ENCODE assay signal across 8 cellular contexts in the genomic region with DNA sequence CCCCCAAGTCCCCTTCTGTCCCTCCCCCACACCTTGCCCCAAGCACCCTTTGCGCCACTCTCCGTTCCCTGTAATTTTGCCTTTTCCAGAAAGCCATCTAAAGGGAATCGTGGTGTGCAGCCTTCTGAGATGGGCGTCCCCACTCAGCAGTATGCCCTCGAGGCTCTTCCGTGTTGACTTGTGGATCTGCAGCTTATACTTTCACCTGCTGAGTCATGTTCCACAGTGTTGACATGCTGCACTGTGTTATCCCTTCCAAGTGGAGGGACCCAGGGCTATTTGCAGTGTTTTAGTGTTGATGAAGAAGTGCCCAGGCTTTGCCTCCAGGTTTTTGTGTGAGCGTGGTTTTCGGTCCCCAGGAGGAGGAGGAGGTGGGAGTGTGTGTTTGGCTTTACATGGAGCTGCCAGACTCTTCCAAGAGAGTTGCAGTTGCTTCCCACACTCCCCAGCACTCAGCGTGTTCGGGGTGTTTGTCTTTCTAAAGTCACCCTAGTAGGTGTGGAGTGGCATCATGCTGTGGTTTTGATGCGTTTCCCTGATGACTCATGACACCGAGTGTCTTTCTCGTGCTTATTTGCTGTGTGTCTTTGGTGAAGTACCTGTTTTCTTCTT. TPM values are rescaled to one million over a fixed set of nuclear protein-coding genes. Genes with fewer than 3 reads are reported as not detected.
DNase-seq lines count a peak whose midpoint lies in the region; ATAC-seq and TF ChIP-seq lines count a peak whose summit lies in the region.

No MANE protein-coding gene starts in this region.

- no peaks in the 10 kb centered on the region for H3K9me3 Mint-ChIP-seq in activated T-helper 2 cell treated with anti-CD3 and anti-CD28 coated beads, Interferon-gamma antibody, Interleukin-2, Interleukin-4, amounts not matched to agents 10 μg/mL and 5 μg/mL and 100 μg/mL, durations not matched to agents 14 hours and 24 hours and 36 hours
- no peaks in the 10 kb centered on the region for H3K9me3 Mint-ChIP-seq in natural killer cell

- no peak for TF ChIP-seq EP300 in gastroesophageal sphincter (IDR thresholded peaks at IDR 0.05)

- peak overlapping the region; percentile 80 for H3K4me2 ChIP-seq in BLaER1

- peaks cover 52% of the 10 kb centered on the region for H3K36me3 Mint-ChIP-seq in activated T-helper 2 cell treated with anti-CD3 and anti-CD28 coated beads, Interferon-gamma antibody, Interleukin-2, Interleukin-4, amounts not matched to agents 10 μg/mL and 5 μg/mL and 100 μg/mL, durations not matched to agents 14 hours and 24 hours and 36 hours (ENCODE audit: low read depth)
- H3K36me3 Mint-ChIP-seq in natural killer cell: no peaks in the 10 kb centered on the region

- peak overlapping the region; percentile 81 for H3K27ac Mint-ChIP-seq in activated T-helper 2 cell treated with anti-CD3 and anti-CD28 coated beads, Interferon-gamma antibody, Interleukin-2, Interleukin-4, amounts not matched to agents 10 μg/mL and 5 μg/mL and 100 μg/mL, durations not matched to agents 14 hours and 24 hours and 36 hours
- peak overlapping the region; percentile 90 to 96 for H3K27ac Mint-ChIP-seq in natural killer cell

- H3K27me3 Mint-ChIP-seq in activated T-helper 2 cell treated with anti-CD3 and anti-CD28 coated beads, Interferon-gamma antibody, Interleukin-2, Interleukin-4, amounts not matched to agents 10 μg/mL and 5 μg/mL and 100 μg/mL, durations not matched to agents 14 hours and 24 hours and 36 hours (ENCODE audit: low read depth): no peaks in the 10 kb centered on the region
- H3K27me3 Mint-ChIP-seq in natural killer cell (ENCODE audit: low read depth in 2 of 2): no peaks in the 10 kb centered on the region

- no peaks in the 10 kb centered on the region for H4K20me1 ChIP-seq in BLaER1

- H3K36me3 ChIP-seq in BLaER1 (peaks cover 59% of the 10 kb centered on the region), gastroesophageal sphincter (peaks cover 0 to 90% of the 10 kb centered on the region in 2 donors)

- H3K4me1 Mint-ChIP-seq in activated T-helper 2 cell treated with anti-CD3 and anti-CD28 coated beads, Interferon-gamma antibody, Interleukin-2, Interleukin-4, amounts not matched to agents 10 μg/mL and 5 μg/mL and 100 μg/mL, durations not matched to agents 14 hours and 24 hours and 36 hours (ENCODE audit: low read depth): peaks cover 22% of the 10 kb centered on the region
- H3K4me1 Mint-ChIP-seq in natural killer cell: peaks cover 45 to 57% of the 10 kb centered on the region in 2 donors

- no peaks in the 10 kb centered on the region for H3K9me3 ChIP-seq in BLaER1
- no peaks in the 10 kb centered on the region for H3K9me3 ChIP-seq in gastroesophageal sphincter

- TF ChIP-seq POLR2A in gastroesophageal sphincter (IDR thresholded peaks at IDR 0.05): no peak

- H3K27me3 ChIP-seq in BLaER1: no peaks in the 10 kb centered on the region
- H3K27me3 ChIP-seq in gastroesophageal sphincter: no peaks in the 10 kb centered on the region

- 88 to 100% methylated on average over 6 to 11 of the region's 13 CpGs for WGBS in gastroesophageal sphincter (ENCODE audit: low coverage in 1 of 2), 2 donors

- peak overlapping the region; percentile 86; the same call in 1 of the 2 replicates for H3K9ac ChIP-seq in BLaER1

- H3K4me3 ChIP-seq in BLaER1: no peak overlapping the region
- no peak overlapping the region for H3K4me3 ChIP-seq in gastroesophageal sphincter

- peaks cover 87% of the 10 kb centered on the region for H3K4me1 ChIP-seq in BLaER1
- H3K4me1 ChIP-seq in gastroesophageal sphincter: no peaks in the 10 kb centered on the region

- DNase-seq in NCI-H460 (ENCODE audit: extremely low read depth, low read depth) (peak; percentile 60), natural killer cell (peak; percentile 44), amniotic stem cell (lab: John Stamatoyannopoulos, UW) (no peak)
- DNase-seq in activated T-helper 2 cell treated with anti-CD3 and anti-CD28 coated beads, Interferon-gamma antibody, Interleukin-2, Interleukin-4, amounts not matched to agents 10 μg/mL and 5 μg/mL and 100 μg/mL, durations not matched to agents 14 hours and 24 hours and 36 hours (ENCODE audit: low spot score): no peak

- H3K4me3 Mint-ChIP-seq in activated T-helper 2 cell treated with anti-CD3 and anti-CD28 coated beads, Interferon-gamma antibody, Interleukin-2, Interleukin-4, amounts not matched to agents 10 μg/mL and 5 μg/mL and 100 μg/mL, durations not matched to agents 14 hours and 24 hours and 36 hours (ENCODE audit: low read depth): no peak overlapping the region
- H3K4me3 Mint-ChIP-seq in natural killer cell: peak overlapping the region; percentile 68

- intact Hi-C loops in activated T-helper 2 cell treated with anti-CD3 and anti-CD28 coated beads, Interferon-gamma antibody, Interleukin-2, Interleukin-4, amounts not matched to agents 10 μg/mL and 5 μg/mL and 100 μg/mL, durations not matched to agents 14 hours and 24 hours and 36 hours (cut with micrococcal nuclease): no loop called here
- intact Hi-C loops in natural killer cell (cut with micrococcal nuclease): loop anchor here (1.0 kb wide), 1 partner anchor 34 kb away; the partner anchor contains the start of genes CRAMP1 and IFT140

- peak overlapping the region; percentile 98 for H3K27ac ChIP-seq in BLaER1
- no peak overlapping the region for H3K27ac ChIP-seq in gastroesophageal sphincter

- peak; percentile 79 to 89 (median 86) for ATAC-seq in natural killer cell
- ATAC-seq in GM19455 (IDR thresholded peaks at IDR 0.05; ENCODE audit: unreplicated experiment): no peak
- no peak for ATAC-seq in GM18870 (IDR thresholded peaks at IDR 0.05; ENCODE audit: unreplicated experiment)
- ATAC-seq in gastroesophageal sphincter: no peak

- TF ChIP-seq CTCF in natural killer cell (IDR thresholded peaks at IDR 0.05): no peak
- no peak for TF ChIP-seq CTCF in gastroesophageal sphincter (IDR thresholded peaks at IDR 0.05)

RNA-seq across cellular contexts. Expression of gene JPT2, which starts 32.1 kb away (rescaled TPM):
- 41.6 and 44.8 TPM in 2 replicates for total RNA-seq in NCI-H460 (2014; rRNA removed; shearing (Covaris generic))
- polyA plus RNA-seq in NCI-H460 (2014; cell fraction: nucleus; rRNA removed): 59.7 and 79.9 TPM in 2 replicates
- total RNA-seq in activated T-helper 2 cell treated with anti-CD3 and anti-CD28 coated beads, Interferon-gamma antibody, Interleukin-2, Interleukin-4, amounts not matched to agents 10 μg/mL and 5 μg/mL and 100 μg/mL, durations not matched to agents 14 hours and 24 hours and 36 hours: 95.0 and 98.0 TPM in 2 replicates
- total RNA-seq in natural killer cell (10 to 100 TPM; 12.2 to 28.4 (median 14.2) TPM), gastroesophageal sphincter (10 to 100 TPM; 21.4 to 49.9 (median 31.6) TPM)

RNA-seq across cellular contexts. Expression of gene CRAMP1, which starts 33.9 kb away (rescaled TPM):
- total RNA-seq in NCI-H460 (2014; rRNA removed; shearing (Covaris generic)): 8.3 and 9.1 TPM in 2 replicates
- polyA plus RNA-seq in NCI-H460 (2014; cell fraction: nucleus; rRNA removed): 14.2 and 20.3 TPM in 2 replicates
- total RNA-seq in activated T-helper 2 cell treated with anti-CD3 and anti-CD28 coated beads, Interferon-gamma antibody, Interleukin-2, Interleukin-4, amounts not matched to agents 10 μg/mL and 5 μg/mL and 100 μg/mL, durations not matched to agents 14 hours and 24 hours and 36 hours: 33.6 and 34.3 TPM in 2 replicates
- total RNA-seq in natural killer cell (10 to 100 TPM; 47.8 to 49.8 (median 49.6) TPM), gastroesophageal sphincter (10 to 100 TPM in 2 of 4 donors, 1 to 10 TPM in 2; 9.0 to 15.1 (median 11.3) TPM)

RNA-seq across cellular contexts. Expression of gene IFT140, which starts 34.1 kb away (rescaled TPM):
- total RNA-seq in NCI-H460 (2014; rRNA removed; shearing (Covaris generic)): 8.5 and 14.4 TPM in 2 replicates
- polyA plus RNA-seq in NCI-H460 (2014; cell fraction: nucleus; rRNA removed): 16.7 and 17.2 TPM in 2 replicates
- total RNA-seq in activated T-helper 2 cell treated with anti-CD3 and anti-CD28 coated beads, Interferon-gamma antibody, Interleukin-2, Interleukin-4, amounts not matched to agents 10 μg/mL and 5 μg/mL and 100 μg/mL, durations not matched to agents 14 hours and 24 hours and 36 hours: 8.4 and 10.7 TPM in 2 replicates
- total RNA-seq in natural killer cell (1 to 10 TPM; 6.5 to 8.9 (median 6.5) TPM), gastroesophageal sphincter (10 to 100 TPM; 18.6 to 36.3 (median 27.2) TPM)

RNA-seq across cellular contexts. Expression of gene MAPK8IP3, which starts 60.0 kb away (rescaled TPM):
- 18.1 and 23.0 TPM in 2 replicates for total RNA-seq in NCI-H460 (2014; rRNA removed; shearing (Covaris generic))
- polyA plus RNA-seq in NCI-H460 (2014; cell fraction: nucleus; rRNA removed): 159 and 218 TPM in 2 replicates
- 74.8 and 77.5 TPM in 2 replicates for total RNA-seq in activated T-helper 2 cell treated with anti-CD3 and anti-CD28 coated beads, Interferon-gamma antibody, Interleukin-2, Interleukin-4, amounts not matched to agents 10 μg/mL and 5 μg/mL and 100 μg/mL, durations not matched to agents 14 hours and 24 hours and 36 hours
- total RNA-seq in natural killer cell (100 to 1,000 TPM; 272 to 291 (median 285) TPM), gastroesophageal sphincter (10 to 100 TPM; 12.0 to 66.8 (median 33.1) TPM)

Comparison
In these comparisons a context has a peak if more than half of its experiments do, and no peak if none do; other contexts are left out.
1. DNase-seq: peak in NCI-H460 (single experiment) and natural killer cell (single experiment); none in activated T-helper 2 cell treated with anti-CD3 and anti-CD28 coated beads, Interferon-gamma antibody, Interleukin-2, Interleukin-4, amounts not matched to agents 10 μg/mL and 5 μg/mL and 100 μg/mL, durations not matched to agents 14 hours and 24 hours and 36 hours (single experiment) and amniotic stem cell (single experiment).
2. ATAC-seq: peak in natural killer cell (3 of 3); none in GM19455 (single experiment), GM18870 (single experiment) and gastroesophageal sphincter (single experiment).